Comparison of ENCODE assay signal across 28 cellular contexts in genomic region chr5:175897285-175897684, GRCh38. TPM values are rescaled to one million over a fixed set of nuclear protein-coding genes. Genes with fewer than 3 reads are reported as not detected.
"Had no signal": no experiment of that assay in that cellular context is flagged by ENCODE, and none has a peak within 500 bp of the region (broad histone marks: within the 10 kb centered on the region; RNA-seq: fewer than 3 reads in every experiment).

No MANE protein-coding gene starts in this region.

- H3K27me3 ChIP-seq: hepatocyte, ovary, testis, vagina had no signal

- H3K4me3 Mint-ChIP-seq: activated naive CD8-positive, alpha-beta T cell treated with anti-CD3 and anti-CD28 coated beads for 36 hours; activated T-cell treated with anti-CD3 and anti-CD28 coated beads, Interleukin-2, amount 50 U/mL, for 24 hours; activated T-helper 17 cell treated with anti-CD3 and anti-CD28 coated beads, Interleukin-2, amount 50 U/mL, for 72 hours; stimulated activated naive B cell treated with anti-CD40 and anti-IgM and Interleukin-4, amounts not matched to agents 10 μg/mL and 1 μg/mL and 100 μg/mL, for 72 hours; WTC11 had no signal

- H3K4me1 ChIP-seq: lower lobe of right lung, prostate gland, testis, vagina had no signal

- H3K36me3 Mint-ChIP-seq: activated naive CD8-positive, alpha-beta T cell treated with anti-CD3 and anti-CD28 coated beads for 36 hours; WTC11 had no signal

- H3K27ac ChIP-seq: hepatocyte, lower lobe of right lung, ovary, prostate gland, testis, vagina had no signal

- DNase-seq: activated CD4-positive, alpha-beta T cell treated with anti-CD3 and anti-CD28 coated beads, Interleukin-2, amount 50 U/mL, for 4 hours; activated CD8-positive, alpha-beta memory T cell treated with anti-CD3 and anti-CD28 coated beads for 24 hours; activated CD8-positive, alpha-beta memory T cell treated with anti-CD3 and anti-CD28 coated beads, Interleukin-2, amount 50 U/mL, for 4 hours; activated naive CD8-positive, alpha-beta T cell treated with anti-CD3 and anti-CD28 coated beads for 36 hours; activated T-cell treated with anti-CD3 and anti-CD28 coated beads, Interleukin-2, amount 50 U/mL, for 24 hours; amniotic stem cell; effector CD4-positive, alpha-beta T cell; erythroblast; foreskin fibroblast; immature natural killer cell; lower lobe of right lung; naive thymus-derived CD8-positive, alpha-beta T cell; ovary; stimulated activated CD4-positive, alpha-beta T cell treated with anti-CD3 and anti-CD28 coated beads, Interleukin-2, amount 100 ng/mL, for 48 hours; stimulated activated CD8-positive, alpha-beta memory T cell treated with anti-CD3 and anti-CD28 coated beads, Interleukin-4, amount 100 ng/mL, for 48 hours; stimulated activated naive B cell treated with anti-CD40 and anti-IgM and Interleukin-4, amounts not matched to agents 10 μg/mL and 1 μg/mL and 100 μg/mL, for 72 hours; T1000; testis; trophoblast cell had no signal

- ATAC-seq: activated T-helper 17 cell treated with anti-CD3 and anti-CD28 coated beads, Interleukin-2, amount 50 U/mL, for 72 hours; left lobe of liver; lower lobe of right lung; naive thymus-derived CD8-positive, alpha-beta T cell; stimulated activated naive B cell treated with anti-CD40 and anti-IgM and Interleukin-4, amounts not matched to agents 10 μg/mL and 1 μg/mL and 100 μg/mL, for 72 hours; WTC11 had no signal

- H3K9me3 ChIP-seq: lower lobe of right lung, ovary, prostate gland, testis, vagina had no signal

- H3K27ac Mint-ChIP-seq: activated naive CD8-positive, alpha-beta T cell treated with anti-CD3 and anti-CD28 coated beads for 36 hours; activated T-cell treated with anti-CD3 and anti-CD28 coated beads, Interleukin-2, amount 50 U/mL, for 24 hours; activated T-helper 17 cell treated with anti-CD3 and anti-CD28 coated beads, Interleukin-2, amount 50 U/mL, for 72 hours; stimulated activated naive B cell treated with anti-CD40 and anti-IgM and Interleukin-4, amounts not matched to agents 10 μg/mL and 1 μg/mL and 100 μg/mL, for 72 hours; WTC11 had no signal

- H3K27me3 Mint-ChIP-seq: activated naive CD8-positive, alpha-beta T cell treated with anti-CD3 and anti-CD28 coated beads for 36 hours; activated T-cell treated with anti-CD3 and anti-CD28 coated beads, Interleukin-2, amount 50 U/mL, for 24 hours; activated T-helper 17 cell treated with anti-CD3 and anti-CD28 coated beads, Interleukin-2, amount 50 U/mL, for 72 hours had no signal

- H3K9me3 Mint-ChIP-seq: activated naive CD8-positive, alpha-beta T cell treated with anti-CD3 and anti-CD28 coated beads for 36 hours; activated T-cell treated with anti-CD3 and anti-CD28 coated beads, Interleukin-2, amount 50 U/mL, for 24 hours; activated T-helper 17 cell treated with anti-CD3 and anti-CD28 coated beads, Interleukin-2, amount 50 U/mL, for 72 hours; immature natural killer cell; naive thymus-derived CD8-positive, alpha-beta T cell; stimulated activated naive B cell treated with anti-CD40 and anti-IgM and Interleukin-4, amounts not matched to agents 10 μg/mL and 1 μg/mL and 100 μg/mL, for 72 hours; WTC11 had no signal

RNA-seq across cellular contexts. Expression of gene CPLX2, which starts 25.9 kb away (rescaled TPM):
- total RNA-seq: activated naive CD8-positive, alpha-beta T cell treated with anti-CD3 and anti-CD28 coated beads for 36 hours; activated T-helper 17 cell treated with anti-CD3 and anti-CD28 coated beads, Interleukin-2, amount 50 U/mL, for 72 hours; chondrocyte; fibroblast of lung; kidney epithelial cell; left lobe of liver; naive thymus-derived CD8-positive, alpha-beta T cell had no signal
- polyA plus RNA-seq: immature natural killer cell; naive thymus-derived CD8-positive, alpha-beta T cell; ovary had no signal
